Comparison of ENCODE assay signal across 22 cellular contexts in genomic region chr3:12633108-12633507, GRCh38.
"Had no signal": no experiment of that assay in that cellular context is flagged by ENCODE, and none has a peak within 500 bp of the region (broad histone marks: within the 10 kb centered on the region; RNA-seq: fewer than 3 reads in every experiment).

No MANE protein-coding gene starts in this region.

- DNase-seq: KBM-7, MG63, NCI-H1092, NCI-H1105 treated with DMSO at 0.1 percent for 48 hours, NCI-H1417 treated with DMSO at 0.1 percent for 48 hours, NCI-H146, NCI-H1694 treated with DMSO at 0.1 percent for 48 hours, NCI-H2029, NCI-H2081 treated with DMSO at 0.1 percent for 48 hours, NCI-H2171, NCI-H226, NCI-H446, NCI-H510A, NCI-H524 treated with DMSO at 0.1 percent for 48 hours, NCI-H69, NCI-H774, SHP77, SK-N-SH had no signal

- H3K9me3 Mint-ChIP-seq: IgD-negative memory B cell had no signal

- H3K4me3 Mint-ChIP-seq: IgD-negative memory B cell had no signal

- H3K9ac ChIP-seq: SK-N-SH had no signal

- H3K36me3 ChIP-seq: MG63 had no signal

- H3K4me3 ChIP-seq: MG63 had no signal

- H3K27me3 Mint-ChIP-seq: IgD-negative memory B cell had no signal

- FAIRE-seq: HTR-8/SVneo had no signal

- H3K27ac Mint-ChIP-seq: IgD-negative memory B cell had no signal

- H3K4me2 ChIP-seq: SK-N-SH had no signal

- H3K27me3 ChIP-seq: MG63 had no signal

- H3K27ac ChIP-seq: HL-60, RWPE1 had no signal

- H3K9me3 ChIP-seq: MG63, SK-N-SH had no signal
